8 cellular contexts compared by ENCODE assay signal in the genomic region with DNA sequence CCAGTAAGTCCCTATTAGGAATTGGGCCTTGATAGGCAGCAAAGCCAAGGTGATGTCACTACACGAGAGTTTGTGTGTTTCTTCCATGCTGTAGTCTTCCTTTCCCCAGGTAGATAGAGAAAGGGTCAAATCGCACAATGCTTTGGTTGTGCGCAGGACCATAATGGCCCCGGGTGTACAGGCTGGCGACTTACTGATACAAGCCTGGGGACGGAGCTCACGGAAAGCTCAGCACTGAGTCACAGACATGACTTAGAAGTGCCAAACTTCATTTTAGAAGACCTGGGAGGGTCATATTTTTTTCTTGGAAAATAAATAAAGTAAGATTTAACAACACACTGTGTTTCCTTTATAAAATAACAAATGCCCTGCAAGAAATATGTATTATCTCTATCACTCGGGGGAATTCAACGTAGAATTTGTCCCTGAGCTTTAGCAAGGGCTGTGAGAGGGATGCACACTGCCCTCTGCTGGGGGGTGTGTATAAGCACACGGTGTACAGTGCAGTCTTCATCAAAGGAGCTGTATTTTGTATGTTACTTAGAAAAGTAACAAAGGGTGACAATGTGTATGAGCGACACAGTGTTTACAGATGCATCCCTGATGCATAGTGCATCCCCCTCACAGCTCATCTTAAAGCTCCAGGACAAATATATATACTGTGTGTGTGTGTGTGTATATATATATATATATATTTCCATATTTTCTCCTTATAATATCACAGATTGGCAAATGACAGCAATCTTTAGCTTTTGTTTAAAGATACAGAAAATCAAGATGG.
DNase-seq lines count a peak whose midpoint lies in the region; ATAC-seq and TF ChIP-seq lines count a peak whose summit lies in the region.

No MANE protein-coding gene starts in this region.

- WGBS in psoas muscle, 3 donors = 37 to 50% (median 48%) methylated on average over 11 of the region's 11 CpGs

- H3K9me2 ChIP-seq in PC-3 (replicated peaks; ENCODE audit: low read length) = no peaks in the 10 kb centered on the region

- H4K20me1 ChIP-seq in PC-3 (ENCODE audit: low read length) = no peaks in the 10 kb centered on the region

- H3K4me3 ChIP-seq in PC-3 (ENCODE audit: low read length) (no peak overlapping the region), psoas muscle (no peak overlapping the region)

- peaks cover 1% of the 10 kb centered on the region for H3K9me3 Mint-ChIP-seq in glutamatergic neuron (ENCODE audit: unreplicated experiment)

- no peaks in the 10 kb centered on the region for H3K9me3 ChIP-seq in PC-3 (ENCODE audit: low read length)
- H3K9me3 ChIP-seq in psoas muscle = no peaks in the 10 kb centered on the region

- H3K27ac ChIP-seq in PC-3 (ENCODE audit: low read length) (peak overlapping the region; percentile 76), psoas muscle (no peak overlapping the region)

- POLR2A ChIA-PET in PC-3 (lab: Charles Lee; ENCODE audit: unreplicated experiment) = no interaction called here

- CTCF ChIA-PET in PC-3 (lab: Charles Lee) = interaction anchor here (0.5 to 1.5 kb wide), 11 partner anchors 47 to 667 kb away, joined by 3 to 8 read pairs (median 4); a partner anchor contains a TSS

- H3K79me2 ChIP-seq in PC-3 (ENCODE audit: low read length) = no peaks in the 10 kb centered on the region

- H3K27me3 Mint-ChIP-seq in glutamatergic neuron (ENCODE audit: unreplicated experiment) = peaks cover 2% of the 10 kb centered on the region

- BruUV-seq in PC-3 (replicated peaks; lab: Mats Ljungman, UMichigan) = no TSS peak

- H3K4me1 ChIP-seq in PC-3 (ENCODE audit: insufficient read depth, low read length) = peaks cover 13% of the 10 kb centered on the region
- no peaks in the 10 kb centered on the region for H3K4me1 ChIP-seq in psoas muscle

- peak overlapping the region; percentile 67 for H2AFZ ChIP-seq in PC-3 (ENCODE audit: low read length)

- no peak overlapping the region for H3K27ac Mint-ChIP-seq in glutamatergic neuron (ENCODE audit: unreplicated experiment)

- H3K4me3 Mint-ChIP-seq in glutamatergic neuron (ENCODE audit: unreplicated experiment) = no peak overlapping the region

- TF ChIP-seq CTCF in PC-3 (conservative IDR thresholded peaks at IDR 0.05; ENCODE audit: low read depth, low read length) (peak; percentile 84), glutamatergic neuron (IDR thresholded peaks at IDR 0.05; ENCODE audit: partially characterized antibody, unreplicated experiment) (peak; percentile 91), psoas muscle (IDR thresholded peaks at IDR 0.05) (peak; percentile 80)

- peak overlapping the region; percentile 51 for H3K4me2 ChIP-seq in PC-3 (ENCODE audit: low read length)

- peak; percentile 89 for ATAC-seq in GM21367 (IDR thresholded peaks at IDR 0.05; ENCODE audit: unreplicated experiment)
- ATAC-seq in HG03575 (IDR thresholded peaks at IDR 0.05; ENCODE audit: extremely low read depth, insufficient number of reproducible peaks, low FRiP score, unreplicated experiment) = peak; percentile 60
- ATAC-seq in PC-3 = peak; percentile 96
- ATAC-seq in psoas muscle = peak; percentile 61 to 80 (median 76)

- no peaks in the 10 kb centered on the region for H3K36me3 Mint-ChIP-seq in glutamatergic neuron (ENCODE audit: unreplicated experiment)

- no peaks in the 10 kb centered on the region for H3K4me1 Mint-ChIP-seq in glutamatergic neuron (ENCODE audit: low read depth, unreplicated experiment)

- peak overlapping the region; percentile 39 for H3K9ac ChIP-seq in PC-3 (ENCODE audit: low read length)

- H3K36me3 ChIP-seq in PC-3 (ENCODE audit: low read depth, low read length) (no peaks in the 10 kb centered on the region), psoas muscle (ENCODE audit: insufficient read depth in 1 of 2, low read depth in 1 of 2) (no peaks in the 10 kb centered on the region)

- no peaks in the 10 kb centered on the region for H3F3A ChIP-seq in PC-3 (ENCODE audit: low read length, unreplicated experiment)

- no peaks in the 10 kb centered on the region for H3K27me3 ChIP-seq in PC-3 (ENCODE audit: low read length)
- no peaks in the 10 kb centered on the region for H3K27me3 ChIP-seq in psoas muscle (ENCODE audit: insufficient read depth in 3 of 3, low read length in 2 of 3)

- DNase-seq in Daoy (ENCODE audit: low read depth) (peak; percentile 65), PC-3 (peak; percentile 78), glutamatergic neuron (peak; percentile 82), psoas muscle (peak; percentile 40 to 59), mesenteric fat pad (ENCODE audit: low spot score) (no peak)
- peak; percentile 3 for DNase-seq in activated gamma-delta T cell treated with anti-CD3 and anti-CD28 coated beads, Interleukin-2, amount 50 U/mL, for 16 hours (ENCODE audit: low read depth)

- intact Hi-C loops in PC-3 (cut with micrococcal nuclease) (loop anchor here (1.0 to 10.0 kb wide), 7 partner anchors 46 to 670 kb away; no protein-coding TSS in a partner anchor), psoas muscle (cut with DNase I) (loop anchor here (2.0 to 10.0 kb wide), 5 partner anchors 255 to 672 kb away; a partner anchor contains a TSS)
